ENCODE assay signal across 17 cellular contexts in the genomic region with DNA sequence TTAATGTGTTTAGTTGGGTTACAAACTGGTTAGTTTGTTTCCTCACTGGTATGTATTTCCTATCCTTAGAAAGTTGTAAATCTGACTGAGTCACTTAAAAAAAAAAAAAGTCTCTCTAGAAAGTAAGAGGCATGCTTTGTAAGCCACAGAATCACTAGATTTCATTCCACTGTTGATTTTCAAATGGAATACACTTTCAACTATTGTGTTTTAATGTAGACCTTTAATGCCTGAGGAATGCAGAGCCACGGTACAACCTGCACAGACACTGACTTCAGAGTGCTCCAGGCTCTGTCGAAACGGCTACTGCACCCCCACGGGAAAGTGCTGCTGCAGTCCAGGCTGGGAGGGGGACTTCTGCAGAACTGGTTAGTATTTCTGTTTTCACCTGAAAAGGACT.
DNase-seq lines count a peak whose midpoint lies in the region; ATAC-seq and TF ChIP-seq lines count a peak whose summit lies in the region.
"Had no signal": no experiment of that assay in that cellular context is flagged by ENCODE, and none has a peak within 500 bp of the region (broad histone marks: within the 10 kb centered on the region; RNA-seq: fewer than 3 reads in every experiment).

No MANE protein-coding gene starts in this region.

- no peak overlapping the region for H3K9ac ChIP-seq in mammary epithelial cell (ENCODE audit: insufficient read depth, low read length)
- H3K9ac ChIP-seq in Karpas-422 (ENCODE audit: low read length), result no peak overlapping the region

- no peaks in the 10 kb centered on the region for H3K9me2 ChIP-seq in Karpas-422 (replicated peaks; ENCODE audit: insufficient read depth, low read length)

- CTCF ChIA-PET in mammary epithelial cell (lab: Charles Lee; ENCODE audit: low non-redundant PET), result no interaction called here
- CTCF ChIA-PET in activated CD4-positive, alpha-beta memory T cell treated with anti-CD3 and anti-CD28 coated beads, Interleukin-2, amount 10 ng/mL, durations not matched to agents 7 days and 5 days (lab: Charles Lee), result no interaction called here

- H3K4me3 Mint-ChIP-seq in activated CD4-positive, alpha-beta memory T cell treated with anti-CD3 and anti-CD28 coated beads, Interleukin-2, amount 10 ng/mL, durations not matched to agents 7 days and 5 days, result no peak overlapping the region
- H3K4me3 Mint-ChIP-seq: activated naive CD4-positive, alpha-beta T cell treated with anti-CD3 and anti-CD28 coated beads for 36 hours had no signal

- POLR2A ChIA-PET in activated CD4-positive, alpha-beta memory T cell treated with anti-CD3 and anti-CD28 coated beads, Interleukin-2, amount 10 ng/mL, durations not matched to agents 7 days and 5 days (lab: Charles Lee), result no interaction called here

- intact Hi-C loops in mammary epithelial cell (cut with micrococcal nuclease) (no loop called here), upper lobe of right lung (cut with DNase I) (no loop called here)

- H4K20me1 ChIP-seq in mammary epithelial cell (ENCODE audit: insufficient read depth, low read length) (no peaks in the 10 kb centered on the region), Karpas-422 (ENCODE audit: insufficient read depth, low read depth, low read length) (no peaks in the 10 kb centered on the region)

- H3K4me1 Mint-ChIP-seq in activated CD4-positive, alpha-beta memory T cell treated with anti-CD3 and anti-CD28 coated beads, Interleukin-2, amount 10 ng/mL, durations not matched to agents 7 days and 5 days, result no peaks in the 10 kb centered on the region

- TF ChIP-seq CTCF in mammary epithelial cell (conservative IDR thresholded peaks at IDR 0.05 in 1 of 2, IDR thresholded peaks at IDR 0.05 in 1 of 2; ENCODE audit: extremely low read depth in 1 of 2, insufficient read depth in 1 of 2, low read depth in 1 of 2, low read length in 2 of 2) (no peak), upper lobe of right lung (IDR thresholded peaks at IDR 0.05) (no peak)

- DNase-seq in ACHN, result peak; percentile 19
- peak; percentile 28 for DNase-seq in HPDE6-E6E7 (ENCODE audit: extremely low spot score)
- peak; percentile 89 for DNase-seq in mammary epithelial cell
- DNase-seq in iris pigment epithelial cell (ENCODE audit: low read depth), result peak; percentile 60
- no peak for DNase-seq in activated CD4-positive, alpha-beta memory T cell treated with anti-CD3 and anti-CD28 coated beads, Interleukin-2, amount 10 ng/mL, durations not matched to agents 7 days and 5 days
- DNase-seq in upper lobe of right lung, result no peak
- no peak for DNase-seq in Karpas-422
- DNase-seq: activated naive CD4-positive, alpha-beta T cell treated with anti-CD3 and anti-CD28 coated beads for 36 hours; colonic mucosa; KBM-7; NCI-H1694 treated with DMSO at 0.1 percent for 48 hours; SIG-M5; stimulated activated CD4-positive, alpha-beta T cell treated with anti-CD3 and anti-CD28 coated beads, Interleukin-12 subunit alpha, Interleukin-12 subunit beta, amount 100 ng/mL, for 4 hours; transverse colon had no signal

- H3K4me1 ChIP-seq in mammary epithelial cell (ENCODE audit: insufficient read depth, low read length), result peaks cover 18% of the 10 kb centered on the region
- H3K4me1 ChIP-seq in upper lobe of right lung, result no peaks in the 10 kb centered on the region
- H3K4me1 ChIP-seq in Karpas-422 (ENCODE audit: low read length), result no peaks in the 10 kb centered on the region
- H3K4me1 ChIP-seq: colonic mucosa, gastroesophageal sphincter, transverse colon had no signal

- H3K9me3 ChIP-seq in mammary epithelial cell (replicated peaks; ENCODE audit: insufficient read depth, low read length), result no peaks in the 10 kb centered on the region
- no peaks in the 10 kb centered on the region for H3K9me3 ChIP-seq in upper lobe of right lung
- no peaks in the 10 kb centered on the region for H3K9me3 ChIP-seq in Karpas-422 (ENCODE audit: low read length)
- H3K9me3 ChIP-seq: colonic mucosa, gastroesophageal sphincter, neutrophil, transverse colon had no signal

- no peaks in the 10 kb centered on the region for H3K36me3 Mint-ChIP-seq in activated CD4-positive, alpha-beta memory T cell treated with anti-CD3 and anti-CD28 coated beads, Interleukin-2, amount 10 ng/mL, durations not matched to agents 7 days and 5 days (ENCODE audit: low read depth)

- ATAC-seq in HG03457 (IDR thresholded peaks at IDR 0.05; ENCODE audit: unreplicated experiment) (no peak), upper lobe of right lung (no peak)
- ATAC-seq: gastroesophageal sphincter had no signal

- no peaks in the 10 kb centered on the region for H3K9me3 Mint-ChIP-seq in activated CD4-positive, alpha-beta memory T cell treated with anti-CD3 and anti-CD28 coated beads, Interleukin-2, amount 10 ng/mL, durations not matched to agents 7 days and 5 days
- H3K9me3 Mint-ChIP-seq: activated naive CD4-positive, alpha-beta T cell treated with anti-CD3 and anti-CD28 coated beads for 36 hours had no signal

- WGBS in mammary epithelial cell (ENCODE audit: low coverage, missing lambda C conversion rate), result 0% methylated on average over 4 of the region's 4 CpGs

- no peak overlapping the region for H2AFZ ChIP-seq in mammary epithelial cell (ENCODE audit: low read depth, low read length)
- no peak overlapping the region for H2AFZ ChIP-seq in Karpas-422 (ENCODE audit: low read length)

- BruUV-seq in mammary epithelial cell (replicated peaks; lab: Mats Ljungman, UMichigan), result no TSS peak

- no peaks in the 10 kb centered on the region for H3K27me3 Mint-ChIP-seq in activated CD4-positive, alpha-beta memory T cell treated with anti-CD3 and anti-CD28 coated beads, Interleukin-2, amount 10 ng/mL, durations not matched to agents 7 days and 5 days

- H3K4me3 ChIP-seq in mammary epithelial cell (replicated peaks in 1 of 3; ENCODE audit: insufficient read depth in 1 of 3, low read depth in 2 of 3, low read length in 3 of 3), result no peak overlapping the region
- H3K4me3 ChIP-seq in upper lobe of right lung, result no peak overlapping the region
- no peak overlapping the region for H3K4me3 ChIP-seq in Karpas-422 (ENCODE audit: low read length)
- H3K4me3 ChIP-seq: colonic mucosa, gastroesophageal sphincter, transverse colon had no signal

- dilution Hi-C loops in mammary epithelial cell (cut with HindIII; ENCODE audit: low sequenced_read_pairs), result no loop called here

- H3K27me3 ChIP-seq in mammary epithelial cell (ENCODE audit: insufficient read depth, low read length), result no peaks in the 10 kb centered on the region
- no peaks in the 10 kb centered on the region for H3K27me3 ChIP-seq in upper lobe of right lung
- H3K27me3 ChIP-seq in Karpas-422 (ENCODE audit: low read length), result no peaks in the 10 kb centered on the region
- H3K27me3 ChIP-seq: colonic mucosa, gastroesophageal sphincter, neutrophil, transverse colon had no signal

- no peaks in the 10 kb centered on the region for H3K36me3 ChIP-seq in mammary epithelial cell (ENCODE audit: insufficient read depth, low read length)
- H3K36me3 ChIP-seq in upper lobe of right lung, result no peaks in the 10 kb centered on the region
- H3K36me3 ChIP-seq in Karpas-422 (ENCODE audit: insufficient read depth, low read length), result no peaks in the 10 kb centered on the region
- H3K36me3 ChIP-seq: colonic mucosa, gastroesophageal sphincter, neutrophil, transverse colon had no signal

- in situ Hi-C loops in ACHN (cut with HindIII; ENCODE audit: low pct_ligation_motif_present, low pct_unique_long_range_greater_than_20kb, low sequenced_read_pairs), result no loop called here
- in situ Hi-C loops in mammary epithelial cell (cut with MboI; ENCODE audit: low sequenced_read_pairs in 2 of 2), result no loop called here

- H3K27ac ChIP-seq in mammary epithelial cell (ENCODE audit: insufficient read depth, low read depth, low read length) (no peak overlapping the region), upper lobe of right lung (no peak overlapping the region), Karpas-422 (ENCODE audit: low read length) (no peak overlapping the region)
- H3K27ac ChIP-seq: colonic mucosa, gastroesophageal sphincter, neutrophil, transverse colon had no signal

- H3K27ac Mint-ChIP-seq in activated CD4-positive, alpha-beta memory T cell treated with anti-CD3 and anti-CD28 coated beads, Interleukin-2, amount 10 ng/mL, durations not matched to agents 7 days and 5 days, result no peak overlapping the region
- H3K27ac Mint-ChIP-seq: activated naive CD4-positive, alpha-beta T cell treated with anti-CD3 and anti-CD28 coated beads for 36 hours had no signal

- no peaks in the 10 kb centered on the region for H3K79me2 ChIP-seq in mammary epithelial cell (ENCODE audit: insufficient read depth, low read length)
- no peaks in the 10 kb centered on the region for H3K79me2 ChIP-seq in Karpas-422 (ENCODE audit: low read length)

- peak overlapping the region; percentile 31 for H3K4me2 ChIP-seq in mammary epithelial cell (ENCODE audit: insufficient read depth, low read depth, low read length)
- no peak overlapping the region for H3K4me2 ChIP-seq in Karpas-422 (ENCODE audit: low read depth, low read length, poor library complexity, severe bottlenecking)

Comparison
In these comparisons a context has a peak if more than half of its experiments do, and no peak if none do; other contexts are left out.
1. DNase-seq: peak in ACHN (single experiment), HPDE6-E6E7 (single experiment), mammary epithelial cell (single experiment) and iris pigment epithelial cell (single experiment); none in activated CD4-positive, alpha-beta memory T cell treated with anti-CD3 and anti-CD28 coated beads, Interleukin-2, amount 10 ng/mL, durations not matched to agents 7 days and 5 days (single experiment), upper lobe of right lung (single experiment) and Karpas-422 (single experiment).